In the genomic region with DNA sequence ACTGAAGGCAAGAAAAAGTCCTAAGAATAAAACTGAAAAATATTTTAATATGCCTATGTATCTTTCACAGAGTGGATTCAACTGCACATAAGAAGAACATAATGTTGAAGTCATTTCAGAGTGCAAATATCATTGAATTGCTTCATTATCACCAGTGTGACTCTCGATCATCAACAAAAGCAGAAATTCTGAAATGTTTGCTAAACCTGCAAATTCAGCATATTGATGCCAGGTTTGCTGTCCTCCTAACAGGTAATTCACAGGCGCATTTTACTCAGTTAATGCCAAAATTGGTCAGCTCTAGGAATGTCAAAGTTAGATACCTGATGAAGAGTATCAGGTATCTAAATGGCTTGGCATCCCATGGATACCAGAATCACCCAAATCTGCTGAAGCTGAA, we compare ENCODE assay signal across 23 cellular contexts.
"Had no signal": no experiment of that assay in that cellular context is flagged by ENCODE, and none has a peak within 500 bp of the region (broad histone marks: within the 10 kb centered on the region; RNA-seq: fewer than 3 reads in every experiment).

No MANE protein-coding gene starts in this region.

- H2AFZ ChIP-seq: PC-9 had no signal

- ATAC-seq: activated CD4-positive, alpha-beta T cell treated with anti-CD3 and anti-CD28 coated beads for 36 hours; activated CD8-positive, alpha-beta T cell treated with anti-CD3 and anti-CD28 coated beads for 36 hours had no signal

- DNase-seq: activated CD4-positive, alpha-beta T cell treated with anti-CD3 and anti-CD28 coated beads for 36 hours; activated CD8-positive, alpha-beta memory T cell treated with anti-CD3 and anti-CD28 coated beads, Interleukin-2, amount 50 U/mL, for 4 hours; activated CD8-positive, alpha-beta T cell treated with anti-CD3 and anti-CD28 coated beads for 36 hours; activated effector memory CD4-positive, alpha-beta T cell treated with anti-CD3 and anti-CD28 coated beads, Interleukin-2, amount 50 U/mL, for 16 hours; activated naive CD4-positive, alpha-beta T cell treated with Interleukin-2 at 50 U/mL for 16 hours; adrenal gland; anterior cingulate cortex; caudate nucleus; colonic mucosa; MG63; NCI-H1105; NCI-H1436; NCI-H1694 treated with DMSO at 0.1 percent for 48 hours; NCI-H2029 treated with DMSO at 0.1 percent for 48 hours; NCI-H446; NCI-H524; PC-9; SHP77 treated with DMSO at 0.1 percent for 48 hours; T-helper 2 cell; T1000 had no signal

- H3K4me3 ChIP-seq: adrenal gland, colonic mucosa, MG63, PC-9 had no signal

- H3K27me3 Mint-ChIP-seq: activated CD4-positive, alpha-beta T cell treated with anti-CD3 and anti-CD28 coated beads for 36 hours; activated CD8-positive, alpha-beta T cell treated with anti-CD3 and anti-CD28 coated beads for 36 hours; activated naive CD8-positive, alpha-beta T cell had no signal

- H3K27ac ChIP-seq: adrenal gland, colonic mucosa, PC-9 had no signal

- H3K9me3 ChIP-seq: adrenal gland, colonic mucosa, MG63 had no signal

- H3K4me1 ChIP-seq: colonic mucosa had no signal

- H3K27me3 ChIP-seq: adrenal gland, colonic mucosa, MG63 had no signal

- FAIRE-seq: TTC549 had no signal

- H3K27ac Mint-ChIP-seq: activated T-helper 1 cell treated with anti-CD3 and anti-CD28 coated beads, Interleukin-12 subunit alpha, Interleukin-12 subunit beta, Interleukin-2, Interleukin-4 antibody, amounts not matched to agents 30 ng/mL and 10 ng/mL and 1 ng/mL, durations not matched to agents 14 hours and 24 hours and 36 hours had no signal

- H3K9me3 Mint-ChIP-seq: activated CD8-positive, alpha-beta T cell treated with anti-CD3 and anti-CD28 coated beads for 36 hours; activated T-helper 1 cell treated with anti-CD3 and anti-CD28 coated beads, Interleukin-12 subunit alpha, Interleukin-12 subunit beta, Interleukin-2, Interleukin-4 antibody, amounts not matched to agents 30 ng/mL and 10 ng/mL and 1 ng/mL, durations not matched to agents 14 hours and 24 hours and 36 hours had no signal

- H3K4me2 ChIP-seq: PC-9 had no signal

- H3K4me3 Mint-ChIP-seq: activated CD4-positive, alpha-beta T cell treated with anti-CD3 and anti-CD28 coated beads for 36 hours; activated CD8-positive, alpha-beta T cell treated with anti-CD3 and anti-CD28 coated beads for 36 hours; activated naive CD8-positive, alpha-beta T cell; activated T-helper 1 cell treated with anti-CD3 and anti-CD28 coated beads, Interleukin-12 subunit alpha, Interleukin-12 subunit beta, Interleukin-2, Interleukin-4 antibody, amounts not matched to agents 30 ng/mL and 10 ng/mL and 1 ng/mL, durations not matched to agents 14 hours and 24 hours and 36 hours had no signal
